ENCODE assay signal across 10 cellular contexts in genomic region chr18:48790869-48791635, GRCh38.
DNase-seq lines count a peak whose midpoint lies in the region; ATAC-seq and TF ChIP-seq lines count a peak whose summit lies in the region.
"Had no signal": no experiment of that assay in that cellular context is flagged by ENCODE, and none has a peak within 500 bp of the region (broad histone marks: within the 10 kb centered on the region; RNA-seq: fewer than 3 reads in every experiment).

No MANE protein-coding gene starts in this region.

- no peak overlapping the region for H2BK120ac ChIP-seq in mesenchymal stem cell (ENCODE audit: low read depth, low read length)

- H3K4me3 ChIP-seq in mesenchymal stem cell (ENCODE audit: insufficient read depth in 1 of 2, low read depth in 1 of 2, low read length in 2 of 2) (no peak overlapping the region), upper lobe of right lung (no peak overlapping the region)

- peak; percentile 6 for ATAC-seq in upper lobe of right lung
- no peak for ATAC-seq in HG03045 (IDR thresholded peaks at IDR 0.05; ENCODE audit: unreplicated experiment)

- peak overlapping the region; percentile 60 for H3K27ac Mint-ChIP-seq in activated naive CD4-positive, alpha-beta T cell treated with anti-CD3 and anti-CD28 coated beads, Interleukin-2, amount 50 U/mL, for 24 hours
- H3K27ac Mint-ChIP-seq in dendritic cell treated with granulocyte-macrophage colony-stimulating factor and Interleukin-4, amounts not matched to agents 40 ng/mL and 50 ng/mL, for 4 days = peak overlapping the region; percentile 86
- H3K27ac Mint-ChIP-seq in endothelial cell (ENCODE audit: unreplicated experiment) = no peak overlapping the region

- H3K18ac ChIP-seq in mesenchymal stem cell (ENCODE audit: low read depth in 1 of 2, low read length in 2 of 2) = no peak overlapping the region

- H3K4me1 Mint-ChIP-seq in activated naive CD4-positive, alpha-beta T cell treated with anti-CD3 and anti-CD28 coated beads, Interleukin-2, amount 50 U/mL, for 24 hours = no peaks in the 10 kb centered on the region
- peaks cover 75% of the 10 kb centered on the region for H3K4me1 Mint-ChIP-seq in dendritic cell treated with granulocyte-macrophage colony-stimulating factor and Interleukin-4, amounts not matched to agents 40 ng/mL and 50 ng/mL, for 4 days (ENCODE audit: low read depth)
- H3K4me1 Mint-ChIP-seq in endothelial cell (ENCODE audit: unreplicated experiment) = peaks cover 6% of the 10 kb centered on the region

- H3K4me1 ChIP-seq in mesenchymal stem cell (ENCODE audit: control insufficient read depth, insufficient read depth, low read depth, low read length) (peaks cover 42% of the 10 kb centered on the region), upper lobe of right lung (peaks cover 19% of the 10 kb centered on the region)

- 80% methylated on average over 1 of the region's 1 CpG for WGBS in mesenchymal stem cell

- no peaks in the 10 kb centered on the region for H3K27me3 Mint-ChIP-seq in activated naive CD4-positive, alpha-beta T cell treated with anti-CD3 and anti-CD28 coated beads, Interleukin-2, amount 50 U/mL, for 24 hours
- H3K27me3 Mint-ChIP-seq in dendritic cell treated with granulocyte-macrophage colony-stimulating factor and Interleukin-4, amounts not matched to agents 40 ng/mL and 50 ng/mL, for 4 days = peaks cover 21% of the 10 kb centered on the region
- H3K27me3 Mint-ChIP-seq in endothelial cell (ENCODE audit: unreplicated experiment) = peaks cover 10% of the 10 kb centered on the region

- no peak overlapping the region for H2BK12ac ChIP-seq in mesenchymal stem cell (ENCODE audit: low read length in 2 of 2)

- peak overlapping the region; percentile 53 for H2AK5ac ChIP-seq in mesenchymal stem cell (ENCODE audit: low read length, severe bottlenecking)

- no peak overlapping the region for H3K4ac ChIP-seq in mesenchymal stem cell (ENCODE audit: low read depth in 1 of 2, low read length in 2 of 2)

- no peak overlapping the region for H2AFZ ChIP-seq in mesenchymal stem cell (ENCODE audit: low read depth, low read length)

- H4K8ac ChIP-seq in mesenchymal stem cell (ENCODE audit: low read length) = peak overlapping the region; percentile 42

- H3K27me3 ChIP-seq in mesenchymal stem cell (ENCODE audit: control insufficient read depth in 1 of 2, insufficient read depth in 1 of 2, low read length in 2 of 2) (no peaks in the 10 kb centered on the region), upper lobe of right lung (no peaks in the 10 kb centered on the region)

- H3K9me3 ChIP-seq in mesenchymal stem cell (ENCODE audit: control insufficient read depth, low read length) (no peaks in the 10 kb centered on the region), upper lobe of right lung (no peaks in the 10 kb centered on the region)

- no peak overlapping the region for H3K27ac ChIP-seq in mesenchymal stem cell (ENCODE audit: low read length, poor library complexity, severe bottlenecking)
- H3K27ac ChIP-seq in upper lobe of right lung = peak overlapping the region; percentile 81

- H3K9ac ChIP-seq in mesenchymal stem cell (ENCODE audit: low read length) = no peak overlapping the region

- H3K79me1 ChIP-seq in mesenchymal stem cell (replicated peaks; ENCODE audit: low read length, poor library complexity, severe bottlenecking) = peaks cover 14% of the 10 kb centered on the region

- H3K14ac ChIP-seq in mesenchymal stem cell (ENCODE audit: low read length in 2 of 2) = no peak overlapping the region

- H3K36me3 ChIP-seq in mesenchymal stem cell (ENCODE audit: control insufficient read depth in 1 of 2, insufficient read depth in 2 of 2, low read depth in 1 of 2, low read length in 2 of 2) (peaks cover 20 to 34% of the 10 kb centered on the region in 2 experiments), upper lobe of right lung (no peaks in the 10 kb centered on the region)

- DNase-seq in activated naive CD4-positive, alpha-beta T cell (lab: John Stamatoyannopoulos, UW) = no peak
- DNase-seq in mesenchymal stem cell (no peak), upper lobe of right lung (peak; percentile 58), endothelial cell (ENCODE audit: low spot score) (no peak)
- no peak for DNase-seq in stimulated activated CD8-positive, alpha-beta memory T cell treated with anti-CD3 and anti-CD28 coated beads, Interleukin-4, amount 100 ng/mL, for 48 hours
- DNase-seq: IMR-90, NCI-H1694 had no signal

- TF ChIP-seq CTCF in upper lobe of right lung (IDR thresholded peaks at IDR 0.05) (no peak), endothelial cell (IDR thresholded peaks at IDR 0.05; ENCODE audit: unreplicated experiment) (no peak)

- H3K4me3 Mint-ChIP-seq in activated naive CD4-positive, alpha-beta T cell treated with anti-CD3 and anti-CD28 coated beads, Interleukin-2, amount 50 U/mL, for 24 hours = no peak overlapping the region
- H3K4me3 Mint-ChIP-seq in dendritic cell treated with granulocyte-macrophage colony-stimulating factor and Interleukin-4, amounts not matched to agents 40 ng/mL and 50 ng/mL, for 4 days = no peak overlapping the region
- no peak overlapping the region for H3K4me3 Mint-ChIP-seq in endothelial cell (ENCODE audit: unreplicated experiment)

- peak overlapping the region; percentile 43 for H4K91ac ChIP-seq in mesenchymal stem cell (ENCODE audit: low read length)

- no peak overlapping the region for H3K23ac ChIP-seq in mesenchymal stem cell (ENCODE audit: low read length in 2 of 2)

- intact Hi-C loops in dendritic cell treated with granulocyte-macrophage colony-stimulating factor and Interleukin-4, amounts not matched to agents 40 ng/mL and 50 ng/mL, for 4 days (cut with micrococcal nuclease) = no loop called here
- intact Hi-C loops in upper lobe of right lung (cut with DNase I) = no loop called here

- no peaks in the 10 kb centered on the region for H3K36me3 Mint-ChIP-seq in activated naive CD4-positive, alpha-beta T cell treated with anti-CD3 and anti-CD28 coated beads, Interleukin-2, amount 50 U/mL, for 24 hours
- H3K36me3 Mint-ChIP-seq in dendritic cell treated with granulocyte-macrophage colony-stimulating factor and Interleukin-4, amounts not matched to agents 40 ng/mL and 50 ng/mL, for 4 days (ENCODE audit: low read depth) = peaks cover 37% of the 10 kb centered on the region
- peaks cover 11% of the 10 kb centered on the region for H3K36me3 Mint-ChIP-seq in endothelial cell (ENCODE audit: low read depth, unreplicated experiment)

- H3K4me2 ChIP-seq in mesenchymal stem cell (ENCODE audit: low read length, poor library complexity, severe bottlenecking) = no peak overlapping the region

- H2BK5ac ChIP-seq in mesenchymal stem cell (ENCODE audit: low read depth, low read length, poor library complexity, severe bottlenecking) = peak overlapping the region; percentile 3

- no peaks in the 10 kb centered on the region for H3K9me3 Mint-ChIP-seq in activated naive CD4-positive, alpha-beta T cell treated with anti-CD3 and anti-CD28 coated beads, Interleukin-2, amount 50 U/mL, for 24 hours
- H3K9me3 Mint-ChIP-seq in dendritic cell treated with granulocyte-macrophage colony-stimulating factor and Interleukin-4, amounts not matched to agents 40 ng/mL and 50 ng/mL, for 4 days = no peaks in the 10 kb centered on the region
- H3K9me3 Mint-ChIP-seq in endothelial cell (ENCODE audit: unreplicated experiment) = no peaks in the 10 kb centered on the region

- no peak overlapping the region for H2BK15ac ChIP-seq in mesenchymal stem cell (ENCODE audit: low read depth, poor library complexity, severe bottlenecking)
